Comparison of ENCODE assay signal across 27 cellular contexts in genomic region chr3:89576417-89576816, GRCh38.
"Had no signal": no experiment of that assay in that cellular context is flagged by ENCODE, and none has a peak within 500 bp of the region (broad histone marks: within the 10 kb centered on the region; RNA-seq: fewer than 3 reads in every experiment).

No MANE protein-coding gene starts in this region.

- H3K4me1 ChIP-seq: colonic mucosa, esophagus squamous epithelium, left lung, lower lobe of right lung had no signal

- H3K36me3 Mint-ChIP-seq: mesothelial cell of epicardium had no signal

- H3K9me3 ChIP-seq: colonic mucosa, esophagus squamous epithelium, gastrocnemius medialis, heart right ventricle, lower lobe of right lung, mucosa of descending colon had no signal

- H3K4me3 Mint-ChIP-seq: dendritic cell treated with granulocyte-macrophage colony-stimulating factor and Interleukin-4, amounts not matched to agents 40 ng/mL and 50 ng/mL, for 4 days; effector memory CD8-positive, alpha-beta T cell; endodermal cell; mesothelial cell of epicardium had no signal

- H3K27me3 Mint-ChIP-seq: dendritic cell treated with granulocyte-macrophage colony-stimulating factor and Interleukin-4, amounts not matched to agents 40 ng/mL and 50 ng/mL, for 4 days; effector memory CD8-positive, alpha-beta T cell had no signal

- FAIRE-seq: endometrium, islet of Langerhans, keratinocyte had no signal

- H3K27ac ChIP-seq: colonic mucosa, epithelial cell of prostate, esophagus squamous epithelium, gastrocnemius medialis, heart right ventricle, left lung, lower lobe of right lung had no signal

- H3K27ac Mint-ChIP-seq: dendritic cell treated with granulocyte-macrophage colony-stimulating factor and Interleukin-4, amounts not matched to agents 40 ng/mL and 50 ng/mL, for 4 days; effector memory CD8-positive, alpha-beta T cell; endodermal cell; mesothelial cell of epicardium had no signal

- H3K9me3 Mint-ChIP-seq: dendritic cell treated with granulocyte-macrophage colony-stimulating factor and Interleukin-4, amounts not matched to agents 40 ng/mL and 50 ng/mL, for 4 days; endodermal cell; mesothelial cell of epicardium had no signal

- H3K27me3 ChIP-seq: colonic mucosa, esophagus squamous epithelium, gastrocnemius medialis, heart right ventricle, left lung had no signal

- H3K4me3 ChIP-seq: colonic mucosa, esophagus squamous epithelium, gastrocnemius medialis, heart right ventricle, left lung, lower lobe of right lung, mucosa of descending colon had no signal

- ATAC-seq: effector memory CD8-positive, alpha-beta T cell; esophagus mucosa; gastrocnemius medialis; heart right ventricle; left cardiac atrium; left lung; left ventricle myocardium superior; lower lobe of right lung; mucosa of descending colon had no signal

- H3K36me3 ChIP-seq: colonic mucosa, esophagus squamous epithelium, gastrocnemius medialis, heart right ventricle, left lung, lower lobe of right lung had no signal

- DNase-seq: colonic mucosa; cortex of kidney; effector CD8-positive, alpha-beta T cell; effector memory CD8-positive, alpha-beta T cell; endodermal cell; erythroblast; esophagus squamous epithelium; foreskin fibroblast; foreskin melanocyte; gastrocnemius medialis; glutamatergic neuron; head of caudate nucleus; heart right ventricle; hippocampal formation; left cardiac atrium; left lung; left ventricle myocardium superior; lower lobe of right lung; mesenchymal stem cell; mucosa of descending colon had no signal
